23 cellular contexts compared by ENCODE assay signal in genomic region chr14:74015965-74016364, GRCh38.
"Had no signal": no experiment of that assay in that cellular context is flagged by ENCODE, and none has a peak within 500 bp of the region (broad histone marks: within the 10 kb centered on the region; RNA-seq: fewer than 3 reads in every experiment).

No MANE protein-coding gene starts in this region.

- H3K27me3 Mint-ChIP-seq: activated CD4-positive, alpha-beta T cell treated with anti-CD3 and anti-CD28 coated beads, Interleukin-2, amount 10 ng/mL, durations not matched to agents 24 days and 14 days; activated naive CD8-positive, alpha-beta T cell treated with anti-CD3 and anti-CD28 coated beads for 36 hours; stimulated activated naive B cell treated with anti-CD40 and anti-IgM and Interleukin-4, amounts not matched to agents 10 μg/mL and 1 μg/mL and 100 μg/mL, for 72 hours had no signal

- H3K27me3 ChIP-seq: colonic mucosa, dorsolateral prefrontal cortex, foreskin keratinocyte, uterus had no signal

- H3K4me3 Mint-ChIP-seq: activated CD4-positive, alpha-beta T cell treated with anti-CD3 and anti-CD28 coated beads, Interleukin-2, amount 10 ng/mL, durations not matched to agents 24 days and 14 days; activated naive CD8-positive, alpha-beta T cell treated with anti-CD3 and anti-CD28 coated beads for 36 hours; activated T-cell treated with anti-CD3 and anti-CD28 coated beads, Interleukin-2, amount 50 U/mL, for 4 hours; endodermal cell; stimulated activated naive B cell treated with anti-CD40 and anti-IgM and Interleukin-4, amounts not matched to agents 10 μg/mL and 1 μg/mL and 100 μg/mL, for 72 hours had no signal

- H3K27ac ChIP-seq: colonic mucosa, dorsolateral prefrontal cortex, epithelial cell of prostate, foreskin keratinocyte, left ventricle myocardium inferior, uterus, VCaP had no signal

- H3K36me3 ChIP-seq: colonic mucosa, uterus had no signal

- H3K27ac Mint-ChIP-seq: activated CD4-positive, alpha-beta T cell treated with anti-CD3 and anti-CD28 coated beads, Interleukin-2, amount 10 ng/mL, durations not matched to agents 24 days and 14 days; activated naive CD8-positive, alpha-beta T cell treated with anti-CD3 and anti-CD28 coated beads for 36 hours; activated T-helper 2 cell treated with anti-CD3 and anti-CD28 coated beads, Interferon-gamma antibody, Interleukin-2, Interleukin-4, amounts not matched to agents 10 μg/mL and 5 μg/mL and 100 μg/mL, durations not matched to agents 14 hours and 24 hours and 36 hours; endodermal cell; stimulated activated naive B cell treated with anti-CD40 and anti-IgM and Interleukin-4, amounts not matched to agents 10 μg/mL and 1 μg/mL and 100 μg/mL, for 72 hours had no signal

- H3K9me3 Mint-ChIP-seq: activated CD4-positive, alpha-beta T cell treated with anti-CD3 and anti-CD28 coated beads, Interleukin-2, amount 10 ng/mL, durations not matched to agents 24 days and 14 days; activated naive CD8-positive, alpha-beta T cell treated with anti-CD3 and anti-CD28 coated beads for 36 hours; activated T-cell treated with anti-CD3 and anti-CD28 coated beads, Interleukin-2, amount 50 U/mL, for 4 hours; activated T-helper 2 cell treated with anti-CD3 and anti-CD28 coated beads, Interferon-gamma antibody, Interleukin-2, Interleukin-4, amounts not matched to agents 10 μg/mL and 5 μg/mL and 100 μg/mL, durations not matched to agents 14 hours and 24 hours and 36 hours; endodermal cell; stimulated activated naive B cell treated with anti-CD40 and anti-IgM and Interleukin-4, amounts not matched to agents 10 μg/mL and 1 μg/mL and 100 μg/mL, for 72 hours had no signal

- H3K9me3 ChIP-seq: colonic mucosa, left ventricle myocardium inferior, uterus had no signal

- H3K4me1 ChIP-seq: colonic mucosa, foreskin keratinocyte, uterus had no signal

- H3K4me3 ChIP-seq: colonic mucosa, dorsolateral prefrontal cortex, left ventricle myocardium inferior, uterus had no signal

- DNase-seq: activated CD4-positive, alpha-beta T cell treated with anti-CD3 and anti-CD28 coated beads, Interleukin-2, amount 10 ng/mL, durations not matched to agents 24 days and 14 days; activated CD8-positive, alpha-beta memory T cell treated with anti-CD3 and anti-CD28 coated beads for 24 hours; activated CD8-positive, alpha-beta memory T cell treated with anti-CD3 and anti-CD28 coated beads, Interleukin-2, amount 50 U/mL, for 4 hours; activated naive CD4-positive, alpha-beta T cell; activated naive CD8-positive, alpha-beta T cell treated with anti-CD3 and anti-CD28 coated beads for 36 hours; activated T-cell treated with anti-CD3 and anti-CD28 coated beads, Interleukin-2, amount 50 U/mL, for 4 hours; amniotic stem cell; colonic mucosa; dorsolateral prefrontal cortex; endodermal cell; foreskin keratinocyte; left ventricle myocardium inferior; midbrain; occipital lobe; retina; stimulated activated CD4-positive, alpha-beta T cell treated with anti-CD3 and anti-CD28 coated beads, Interleukin-2, amount 100 ng/mL, for 48 hours; stimulated activated CD8-positive, alpha-beta memory T cell treated with anti-CD3 and anti-CD28 coated beads, Interleukin-4, amount 100 ng/mL, for 48 hours; stimulated activated naive B cell treated with anti-CD40 and anti-IgM and Interleukin-4, amounts not matched to agents 10 μg/mL and 1 μg/mL and 100 μg/mL, for 72 hours; trophoblast cell; uterus had no signal
